In the genomic region with DNA sequence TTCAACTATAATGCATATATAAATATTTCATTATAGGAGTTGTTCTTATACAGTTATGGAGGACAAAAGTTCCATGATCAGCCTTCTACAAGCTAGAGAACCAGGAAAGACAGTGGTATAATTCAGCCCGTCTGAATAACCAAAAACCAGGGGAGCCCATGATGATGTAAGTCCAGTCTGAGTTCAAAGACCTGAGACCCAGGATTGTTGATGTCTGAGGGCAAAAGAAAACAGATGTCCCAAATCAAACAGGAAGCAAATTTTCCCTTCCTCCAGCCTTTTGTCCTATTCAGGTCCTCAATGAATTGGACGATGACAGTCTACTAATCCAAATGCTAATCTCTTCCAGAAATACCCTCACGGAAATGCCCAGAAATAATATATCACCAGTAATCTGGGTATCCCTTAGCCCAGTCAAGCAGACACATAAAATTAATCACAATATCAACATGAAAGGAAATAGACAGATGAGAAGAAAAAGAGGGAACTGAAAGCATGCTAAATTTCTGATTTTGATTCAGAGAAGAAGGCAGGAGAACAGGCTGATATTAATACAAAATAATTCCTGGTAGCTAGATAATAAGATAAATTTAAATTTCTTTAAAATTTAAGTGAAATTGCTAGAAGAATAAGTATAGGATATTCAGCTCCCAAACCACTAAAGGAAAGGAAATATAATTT, we compare ENCODE assay signal across 1 cellular context.
TF ChIP-seq lines count a peak whose summit lies in the region.

No MANE protein-coding gene starts in this region.

TF ChIP-seq in A549, 52 proteins besides CTCF, POLR2A, EP300 and RAD21 (continued from another document):
- TF ChIP-seq, protein P1, sequence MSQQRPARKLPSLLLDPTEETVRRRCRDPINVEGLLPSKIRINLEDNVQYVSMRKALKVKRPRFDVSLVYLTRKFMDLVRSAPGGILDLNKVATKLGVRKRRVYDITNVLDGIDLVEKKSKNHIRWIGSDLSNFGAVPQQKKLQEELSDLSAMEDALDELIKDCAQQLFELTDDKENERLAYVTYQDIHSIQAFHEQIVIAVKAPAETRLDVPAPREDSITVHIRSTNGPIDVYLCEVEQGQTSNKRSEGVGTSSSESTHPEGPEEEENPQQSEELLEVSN (IDR thresholded peaks at IDR 0.05; ENCODE audit: borderline replicate concordance, low read depth): no peak
- TF ChIP-seq HEYL (CRISPR knock-in tag; IDR thresholded peaks at IDR 0.05) (no peak), HES2 (IDR thresholded peaks at IDR 0.05) (no peak), HOXB5 (CRISPR knock-in tag; IDR thresholded peaks at IDR 0.05) (no peak)
- TF ChIP-seq, protein P2, sequence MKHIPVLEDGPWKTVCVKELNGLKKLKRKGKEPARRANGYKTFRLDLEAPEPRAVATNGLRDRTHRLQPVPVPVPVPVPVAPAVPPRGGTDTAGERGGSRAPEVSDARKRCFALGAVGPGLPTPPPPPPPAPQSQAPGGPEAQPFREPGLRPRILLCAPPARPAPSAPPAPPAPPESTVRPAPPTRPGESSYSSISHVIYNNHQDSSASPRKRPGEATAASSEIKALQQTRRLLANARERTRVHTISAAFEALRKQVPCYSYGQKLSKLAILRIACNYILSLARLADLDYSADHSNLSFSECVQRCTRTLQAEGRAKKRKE (CRISPR knock-in tag; IDR thresholded peaks at IDR 0.05; ENCODE audit: low read depth): no peak
